ENCODE assay signal across 8 cellular contexts in the genomic region with DNA sequence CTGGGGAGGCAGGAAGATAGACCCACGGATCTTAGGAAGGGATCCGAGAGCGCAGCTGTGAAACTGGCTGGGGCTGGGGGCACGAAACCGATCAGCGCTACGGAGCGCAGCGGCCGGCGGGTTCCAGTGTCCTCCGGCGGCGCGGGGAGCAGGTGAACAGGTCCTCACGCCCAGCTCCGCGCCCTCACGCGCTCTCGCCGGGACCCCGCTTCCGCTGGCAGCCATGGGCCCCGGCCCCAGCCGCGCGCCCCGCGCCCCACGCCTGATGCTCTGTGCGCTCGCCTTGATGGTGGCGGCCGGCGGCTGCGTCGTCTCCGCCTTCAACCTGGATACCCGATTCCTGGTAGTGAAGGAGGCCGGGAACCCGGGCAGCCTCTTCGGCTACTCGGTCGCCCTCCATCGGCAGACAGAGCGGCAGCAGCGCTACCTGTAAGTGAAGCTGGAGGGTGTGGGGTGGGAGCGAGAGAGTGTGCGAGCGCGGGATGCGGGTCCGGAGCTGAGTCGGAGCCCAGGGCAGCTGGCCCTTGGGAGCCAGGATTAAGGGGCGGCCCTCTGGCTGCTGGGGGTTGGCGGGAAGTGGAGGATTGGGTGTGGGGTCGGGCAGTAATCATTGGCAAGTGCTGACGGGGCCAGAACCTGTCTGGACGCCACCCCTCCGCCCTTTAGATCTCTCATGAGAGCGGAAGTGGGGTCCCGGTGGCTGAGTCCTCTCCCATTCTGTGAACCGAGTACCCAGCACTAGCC. TPM values are rescaled to one million over a fixed set of nuclear protein-coding genes. Genes with fewer than 3 reads are reported as not detected.
DNase-seq lines count a peak whose midpoint lies in the region; ATAC-seq and TF ChIP-seq lines count a peak whose summit lies in the region.

No MANE protein-coding gene starts in this region.

- H3K4me2 ChIP-seq in SU-DHL-6 (ENCODE audit: low read depth, low read length, poor library complexity, severe bottlenecking), result peak overlapping the region; percentile 76

- peak overlapping the region; percentile 55 for H3K9ac ChIP-seq in SU-DHL-6 (ENCODE audit: low read length)
- peak overlapping the region; percentile 61 to 84 (median 67) for H3K9ac ChIP-seq in skeletal muscle tissue (ENCODE audit: low read depth in 1 of 3, low read length in 3 of 3)

- DNase-seq in 8988T (peak; percentile 71), LHCN-M2 (ENCODE audit: low read depth) (peak; percentile 57), amniotic epithelial cell (ENCODE audit: low read depth) (peak; percentile 66), epidermal melanocyte (ENCODE audit: insufficient read length, low spot score) (no peak)

- peak overlapping the region; percentile 89 for H2AFZ ChIP-seq in SU-DHL-6 (ENCODE audit: low read depth, low read length, severe bottlenecking)

- H3K79me2 ChIP-seq in SU-DHL-6 (ENCODE audit: insufficient read depth, low read length), result no peaks in the 10 kb centered on the region

- H3K27ac ChIP-seq in SU-DHL-6 (ENCODE audit: low read depth, low read length) (no peak overlapping the region), skeletal muscle tissue (ENCODE audit: low read depth, low read length) (peak overlapping the region; percentile 71)

- no peaks in the 10 kb centered on the region for H3F3A ChIP-seq in SU-DHL-6 (ENCODE audit: insufficient read depth)

- peak; percentile 39 for TF ChIP-seq CTCF in SU-DHL-6 (IDR thresholded peaks at IDR 0.05; ENCODE audit: insufficient read depth, low read length, poor library complexity, severe bottlenecking)

- ATAC-seq in GM18511 (IDR thresholded peaks at IDR 0.05; ENCODE audit: unreplicated experiment), result peak; percentile 74

- H4K20me1 ChIP-seq in SU-DHL-6 (ENCODE audit: low read depth, low read length), result no peaks in the 10 kb centered on the region

- no peaks in the 10 kb centered on the region for H3K36me3 ChIP-seq in SU-DHL-6 (ENCODE audit: low read length)
- H3K36me3 ChIP-seq in skeletal muscle tissue (ENCODE audit: control insufficient read depth in 3 of 3, insufficient read depth in 3 of 3, low read length in 3 of 3), result no peaks in the 10 kb centered on the region

- no peaks in the 10 kb centered on the region for H3K9me2 ChIP-seq in SU-DHL-6 (replicated peaks; ENCODE audit: insufficient read depth, low read length)

- peak overlapping the region; percentile 62 for H3K4me3 ChIP-seq in SU-DHL-6 (ENCODE audit: insufficient read depth, low read length, poor library complexity, severe bottlenecking)
- peak overlapping the region; percentile 78 for H3K4me3 ChIP-seq in iPS-11a (ENCODE audit: low read depth, low read length)
- H3K4me3 ChIP-seq in skeletal muscle tissue (ENCODE audit: low read length in 3 of 3), result peak overlapping the region; percentile 78 to 83 (median 82)

- no peaks in the 10 kb centered on the region for H3K9me3 ChIP-seq in SU-DHL-6 (ENCODE audit: insufficient read depth, low read length)
- H3K9me3 ChIP-seq in skeletal muscle tissue (ENCODE audit: control insufficient read depth in 3 of 3, low read length in 3 of 3), result no peaks in the 10 kb centered on the region

- H3K27me3 ChIP-seq in SU-DHL-6 (ENCODE audit: low read length) (no peaks in the 10 kb centered on the region), skeletal muscle tissue (ENCODE audit: control insufficient read depth in 3 of 3, insufficient read depth in 3 of 3, low read length in 3 of 3) (no peaks in the 10 kb centered on the region)

- peaks cover 59 to 64% (median 62%) of the 10 kb centered on the region in 3 donors for H3K4me1 ChIP-seq in skeletal muscle tissue (ENCODE audit: control insufficient read depth in 3 of 3, insufficient read depth in 3 of 3, low read length in 3 of 3)

RNA-seq across cellular contexts. Expression of gene ITGA3, which starts 0.5 kb away (rescaled TPM):
- total RNA-seq in LHCN-M2 (2014; rRNA removed) (382 and 426 TPM in 2 replicates), skeletal muscle tissue (27.7 TPM)
- 567 TPM for polyA plus RNA-seq in LHCN-M2 (2012)

RNA-seq across cellular contexts. Expression of gene PDK2, which starts 38.8 kb away (rescaled TPM):
- total RNA-seq in LHCN-M2 (2014; rRNA removed) (22.3 and 22.5 TPM in 2 replicates), skeletal muscle tissue (18.8 TPM)
- polyA plus RNA-seq in LHCN-M2 (2012), result 29.7 TPM

Comparison
In these comparisons a context has a peak if more than half of its experiments do, and no peak if none do; other contexts are left out.
1. RNA of gene ITGA3, which starts 0.5 kb away (total RNA-seq): 382 to 426 TPM in LHCN-M2; 27.7 TPM in skeletal muscle tissue (single experiment); every median in the first group is over 10 times any median in the second.
2. Peak in every context shown above with its lines, with median percentiles within 50 percentile points of each other: H3K4me3 ChIP-seq.